In the genomic region with DNA sequence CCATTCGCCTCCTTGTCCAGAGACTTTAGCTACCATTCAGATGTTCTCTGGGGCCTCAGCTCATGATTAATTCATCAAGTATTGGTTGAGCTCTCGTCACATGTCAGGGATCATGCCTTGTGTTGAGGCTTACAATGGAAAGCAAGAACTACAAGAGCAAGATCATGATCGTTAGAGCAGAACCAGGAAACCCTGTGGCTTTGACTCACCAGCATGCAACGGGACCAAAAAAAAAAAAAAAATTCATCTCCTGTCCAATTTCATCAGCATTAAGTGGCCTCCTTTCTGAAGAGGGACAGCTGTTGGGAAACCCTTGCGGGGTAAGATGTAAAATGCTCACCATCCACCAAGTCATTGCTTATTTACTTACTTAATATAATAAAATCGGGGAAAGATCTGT, we compare ENCODE assay signal across 8 cellular contexts. TPM values are rescaled to one million over a fixed set of nuclear protein-coding genes. Genes with fewer than 3 reads are reported as not detected.
DNase-seq lines count a peak whose midpoint lies in the region; ATAC-seq, FAIRE-seq and TF ChIP-seq lines count a peak whose summit lies in the region.

No MANE protein-coding gene starts in this region.

- H3K4me3 Mint-ChIP-seq in glutamatergic neuron (ENCODE audit: unreplicated experiment), result no peak overlapping the region

- TF ChIP-seq CTCF in DOHH2 (IDR thresholded peaks at IDR 0.05; ENCODE audit: low read depth, low read length, poor library complexity, severe bottlenecking) (no peak), glutamatergic neuron (IDR thresholded peaks at IDR 0.05; ENCODE audit: partially characterized antibody, unreplicated experiment) (no peak), ovary (IDR thresholded peaks at IDR 0.05) (no peak)

- H3K9me3 ChIP-seq in DOHH2 (ENCODE audit: control insufficient read depth, insufficient read depth, low read length), result peaks cover 11% of the 10 kb centered on the region; the same call in 1 of the 2 replicates
- no peaks in the 10 kb centered on the region for H3K9me3 ChIP-seq in ovary

- peak overlapping the region; percentile 62 for H3K27ac Mint-ChIP-seq in glutamatergic neuron (ENCODE audit: unreplicated experiment)

- no peak overlapping the region for H3K27ac ChIP-seq in DOHH2 (ENCODE audit: low read depth, low read length)
- no peak overlapping the region for H3K27ac ChIP-seq in ovary

- no peak for TF ChIP-seq POLR2A in ovary (IDR thresholded peaks at IDR 0.05)

- no peaks in the 10 kb centered on the region; the same call in 1 of the 2 replicates for H3F3A ChIP-seq in DOHH2 (ENCODE audit: control insufficient read depth, insufficient read depth)

- no peak for TF ChIP-seq EP300 in ovary (IDR thresholded peaks at IDR 0.05)

- no peaks in the 10 kb centered on the region for H4K20me1 ChIP-seq in DOHH2 (ENCODE audit: control insufficient read depth, insufficient read depth, low read depth, low read length)

- H3K4me1 ChIP-seq in DOHH2 (ENCODE audit: control insufficient read depth, low read length) (peaks cover 21% of the 10 kb centered on the region), ovary (ENCODE audit: insufficient read depth) (no peaks in the 10 kb centered on the region)

- peaks cover 5% of the 10 kb centered on the region for H3K36me3 Mint-ChIP-seq in glutamatergic neuron (ENCODE audit: unreplicated experiment)

- H3K9me3 Mint-ChIP-seq in glutamatergic neuron (ENCODE audit: unreplicated experiment), result no peaks in the 10 kb centered on the region

- intact Hi-C loops in ovary (cut with DNase I), result no loop called here

- H3K4me2 ChIP-seq in DOHH2 (ENCODE audit: low read length), result peak overlapping the region; percentile 61

- H3K9me2 ChIP-seq in DOHH2 (replicated peaks; ENCODE audit: control insufficient read depth, low read length), result no peaks in the 10 kb centered on the region

- 84 to 91% (median 90%) methylated on average over 6 of the region's 6 CpGs for WGBS in ovary, 3 donors

- no peaks in the 10 kb centered on the region for H3K27me3 Mint-ChIP-seq in glutamatergic neuron (ENCODE audit: unreplicated experiment)

- DNase-seq in NAMALWA (ENCODE audit: low spot score), result peak; percentile 63
- DNase-seq in glutamatergic neuron, result no peak
- no peak for DNase-seq in HTR-8/SVneo (ENCODE audit: insufficient read length, low spot score)
- DNase-seq in D341Med (ENCODE audit: low spot score), result no peak
- no peak for DNase-seq in SW 1271 (lab: John Stamatoyannopoulos, UW)
- no peak for DNase-seq in ovary

- no peaks in the 10 kb centered on the region for H3K79me2 ChIP-seq in DOHH2 (ENCODE audit: control insufficient read depth, low read length)

- no peak for FAIRE-seq in HTR-8/SVneo (lab: Jason Lieb, UNC)

- no peaks in the 10 kb centered on the region for H3K36me3 ChIP-seq in DOHH2 (ENCODE audit: control insufficient read depth, low read length)
- H3K36me3 ChIP-seq in ovary, result no peaks in the 10 kb centered on the region

- H3K4me3 ChIP-seq in DOHH2 (ENCODE audit: low read length) (peak overlapping the region; percentile 40; the same call in 1 of the 2 replicates), ovary (no peak overlapping the region)

- peak; percentile 95 for ATAC-seq in GM21447 (IDR thresholded peaks at IDR 0.05; ENCODE audit: unreplicated experiment)

- H3K27me3 ChIP-seq in DOHH2 (ENCODE audit: control insufficient read depth, low read length) (peaks cover 8% of the 10 kb centered on the region), ovary (no peaks in the 10 kb centered on the region)

- peaks cover 14% of the 10 kb centered on the region for H3K4me1 Mint-ChIP-seq in glutamatergic neuron (ENCODE audit: low read depth, unreplicated experiment)

RNA-seq across cellular contexts. Expression of a gene that starts 12.1 kb away (rescaled TPM):
- total RNA-seq in glutamatergic neuron (ENCODE audit: unreplicated experiment), result 100 TPM
- 10 to 100 TPM; 41.1 to 83.6 (median 71.4) TPM for total RNA-seq in ovary
- polyA plus RNA-seq in ovary, result 10 to 100 TPM; 24.6 to 98.8 TPM

RNA-seq across cellular contexts. Expression of a gene that starts 39.4 kb away (rescaled TPM):
- 38.2 TPM for total RNA-seq in glutamatergic neuron (ENCODE audit: unreplicated experiment)
- total RNA-seq in ovary, result 10 to 100 TPM; 36.5 to 94.9 (median 60.9) TPM
- polyA plus RNA-seq in ovary, result 10 to 100 TPM; 20.7 to 27.0 TPM
